Comparison of ENCODE assay signal across 12 cellular contexts in the genomic region with DNA sequence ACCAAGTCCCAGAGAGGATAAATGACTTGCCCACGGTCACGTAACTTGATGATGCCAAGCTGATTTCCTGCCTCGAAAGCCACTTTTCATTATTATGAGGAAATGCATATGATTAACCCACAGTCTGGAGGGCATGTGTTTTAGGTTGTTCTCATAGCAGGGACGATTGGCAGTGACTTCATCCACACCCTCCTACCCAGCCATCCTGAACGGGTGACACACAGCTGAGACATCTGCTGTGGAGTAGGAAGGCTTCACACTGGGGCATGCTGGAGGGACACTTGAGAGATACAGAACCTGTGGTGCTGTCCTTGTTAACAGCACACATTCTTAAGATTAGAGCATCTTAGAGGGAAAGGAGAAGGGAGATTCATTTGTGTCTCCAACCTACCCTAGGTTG.
DNase-seq lines count a peak whose midpoint lies in the region; ATAC-seq and TF ChIP-seq lines count a peak whose summit lies in the region.
"Had no signal": no experiment of that assay in that cellular context is flagged by ENCODE, and none has a peak within 500 bp of the region (broad histone marks: within the 10 kb centered on the region; RNA-seq: fewer than 3 reads in every experiment).

No MANE protein-coding gene starts in this region.

- no peaks in the 10 kb centered on the region for H3K27me3 Mint-ChIP-seq in activated CD4-positive, alpha-beta memory T cell treated with anti-CD3 and anti-CD28 coated beads for 36 hours

- no peaks in the 10 kb centered on the region for H3K36me3 Mint-ChIP-seq in activated CD4-positive, alpha-beta memory T cell treated with anti-CD3 and anti-CD28 coated beads for 36 hours

- H3K27me3 ChIP-seq in BLaER1 treated with 17β-estradiol and CSF1 and Interleukin-3, amounts not matched to agents 10 nM and 100 nM: no peaks in the 10 kb centered on the region

- no peak overlapping the region for H3K4me3 Mint-ChIP-seq in activated CD4-positive, alpha-beta memory T cell treated with anti-CD3 and anti-CD28 coated beads for 36 hours

- no peak overlapping the region for H3K4me3 ChIP-seq in BLaER1 treated with 17β-estradiol and CSF1 and Interleukin-3, amounts not matched to agents 10 nM and 100 nM
- H3K4me3 ChIP-seq in HEK293 (ENCODE audit: low read depth, low read length): no peak overlapping the region
- H3K4me3 ChIP-seq: left ventricle myocardium inferior had no signal

- no peaks in the 10 kb centered on the region for H4K20me1 ChIP-seq in BLaER1 treated with 17β-estradiol and CSF1 and Interleukin-3, amounts not matched to agents 10 nM and 100 nM

- peaks cover 0 to 4% (median 0%) of the 10 kb centered on the region in 11 experiments; a peak in 1 of 22 replicates for H3K9me3 ChIP-seq in BLaER1 treated with 17β-estradiol and CSF1 and Interleukin-3, amounts not matched to agents 10 nM and 100 nM (replicated peaks in 1 of 11)
- H3K9me3 ChIP-seq in HEK293 (ENCODE audit: control insufficient read depth, insufficient read depth, low read depth, low read length): no peaks in the 10 kb centered on the region
- H3K9me3 ChIP-seq: left ventricle myocardium inferior had no signal

- peaks cover 19% of the 10 kb centered on the region for H3K4me1 Mint-ChIP-seq in activated CD4-positive, alpha-beta memory T cell treated with anti-CD3 and anti-CD28 coated beads for 36 hours (ENCODE audit: low read depth)

- DNase-seq in activated CD4-positive, alpha-beta memory T cell treated with anti-CD3 and anti-CD28 coated beads for 36 hours: peak; percentile 62
- DNase-seq in kidney tubule cell (ENCODE audit: low spot score): peak; percentile 96
- no peak for DNase-seq in dermis blood vessel endothelial cell
- DNase-seq in LoVo (ENCODE audit: low spot score): no peak
- DNase-seq in NCI-H2171 treated with DMSO at 0.1 percent for 48 hours (lab: John Stamatoyannopoulos, UW): no peak
- DNase-seq: activated CD4-positive, alpha-beta T cell treated with anti-CD3 and anti-CD28 coated beads for 1 hour; left ventricle myocardium inferior; NCI-H2029 had no signal

- no peak overlapping the region for H3K27ac Mint-ChIP-seq in activated CD4-positive, alpha-beta memory T cell treated with anti-CD3 and anti-CD28 coated beads for 36 hours

- peak overlapping the region; percentile 3 to 66 (median 27); a peak in 17 of 22 replicates for H3K4me2 ChIP-seq in BLaER1 treated with 17β-estradiol and CSF1 and Interleukin-3, amounts not matched to agents 10 nM and 100 nM

- no peaks in the 10 kb centered on the region for H3K36me3 ChIP-seq in BLaER1 treated with 17β-estradiol and CSF1 and Interleukin-3, amounts not matched to agents 10 nM and 100 nM
- H3K36me3 ChIP-seq in HEK293 (ENCODE audit: control insufficient read depth in 2 of 2, insufficient read depth in 1 of 2, low read length in 2 of 2): no peaks in the 10 kb centered on the region
- H3K36me3 ChIP-seq: left ventricle myocardium inferior had no signal

- CTCF ChIA-PET in HEK293 (lab: Yijun Ruan, JAX): interaction anchor here (0.7 kb wide), 1 partner anchor 98 kb away, joined by 3 read pairs; no protein-coding TSS in a partner anchor
- CTCF ChIA-PET in activated CD4-positive, alpha-beta memory T cell treated with anti-CD3 and anti-CD28 coated beads for 36 hours (lab: Charles Lee): no interaction called here

- peak overlapping the region in 3 of 11 experiments; percentile 14 to 43 (median 37); a peak in 1 of 22 replicates for H3K27ac ChIP-seq in BLaER1 treated with 17β-estradiol and CSF1 and Interleukin-3, amounts not matched to agents 10 nM and 100 nM
- H3K27ac ChIP-seq in HEK293 (ENCODE audit: extremely low read depth, low read depth, low read length): no peak overlapping the region
- H3K27ac ChIP-seq: left ventricle myocardium inferior had no signal

- intact Hi-C loops in activated CD4-positive, alpha-beta memory T cell treated with anti-CD3 and anti-CD28 coated beads for 36 hours (cut with micrococcal nuclease): no loop called here

- TF ChIP-seq CTCF in HEK293 (tag by site-specific recombination; IDR thresholded peaks at IDR 0.05): no peak

- H3K4me1 ChIP-seq in BLaER1 treated with 17β-estradiol and CSF1 and Interleukin-3, amounts not matched to agents 10 nM and 100 nM: peaks cover 11 to 30% (median 24%) of the 10 kb centered on the region in 10 experiments
- no peaks in the 10 kb centered on the region for H3K4me1 ChIP-seq in HEK293 (ENCODE audit: control insufficient read depth, insufficient read depth, low read length)
- H3K4me1 ChIP-seq: left ventricle myocardium inferior had no signal

- ATAC-seq in HG03521 (IDR thresholded peaks at IDR 0.05; ENCODE audit: unreplicated experiment): no peak
- ATAC-seq: HCT116 had no signal

- H3K9ac ChIP-seq in BLaER1 treated with 17β-estradiol and CSF1 and Interleukin-3, amounts not matched to agents 10 nM and 100 nM: 0 out of 22 replicates have a peak overlapping the region, but pooled peaks of 1 of the 11 experiments have one; percentile 11

- POLR2A ChIA-PET in HEK293 (lab: Yijun Ruan, JAX): no interaction called here
- POLR2A ChIA-PET in activated CD4-positive, alpha-beta memory T cell treated with anti-CD3 and anti-CD28 coated beads for 36 hours (lab: Charles Lee): interaction anchor here (1.5 kb wide), 1 partner anchor 67 kb away, joined by 3 read pairs; no protein-coding TSS in a partner anchor

- H3K9me3 Mint-ChIP-seq in activated CD4-positive, alpha-beta memory T cell treated with anti-CD3 and anti-CD28 coated beads for 36 hours: no peaks in the 10 kb centered on the region

TF ChIP-seq in HEK293, 187 proteins besides CTCF, POLR2A, EP300 and RAD21:
- peak; percentile 58; the same call in 1 of the 2 replicates for TF ChIP-seq ZIC2 (tag by site-specific recombination; IDR thresholded peaks at IDR 0.05)
- no peak for TF ChIP-seq ZBTB1 (tag by site-specific recombination; IDR thresholded peaks at IDR 0.05)

Comparison
In these comparisons a context has a peak if more than half of its experiments do, and no peak if none do; other contexts are left out.
1. DNase-seq: peak in activated CD4-positive, alpha-beta memory T cell treated with anti-CD3 and anti-CD28 coated beads for 36 hours (single experiment) and kidney tubule cell (single experiment); none in dermis blood vessel endothelial cell (single experiment), LoVo (single experiment) and NCI-H2171 treated with DMSO at 0.1 percent for 48 hours (single experiment).